ENCODE assay signal across 2 cellular contexts in the genomic region with DNA sequence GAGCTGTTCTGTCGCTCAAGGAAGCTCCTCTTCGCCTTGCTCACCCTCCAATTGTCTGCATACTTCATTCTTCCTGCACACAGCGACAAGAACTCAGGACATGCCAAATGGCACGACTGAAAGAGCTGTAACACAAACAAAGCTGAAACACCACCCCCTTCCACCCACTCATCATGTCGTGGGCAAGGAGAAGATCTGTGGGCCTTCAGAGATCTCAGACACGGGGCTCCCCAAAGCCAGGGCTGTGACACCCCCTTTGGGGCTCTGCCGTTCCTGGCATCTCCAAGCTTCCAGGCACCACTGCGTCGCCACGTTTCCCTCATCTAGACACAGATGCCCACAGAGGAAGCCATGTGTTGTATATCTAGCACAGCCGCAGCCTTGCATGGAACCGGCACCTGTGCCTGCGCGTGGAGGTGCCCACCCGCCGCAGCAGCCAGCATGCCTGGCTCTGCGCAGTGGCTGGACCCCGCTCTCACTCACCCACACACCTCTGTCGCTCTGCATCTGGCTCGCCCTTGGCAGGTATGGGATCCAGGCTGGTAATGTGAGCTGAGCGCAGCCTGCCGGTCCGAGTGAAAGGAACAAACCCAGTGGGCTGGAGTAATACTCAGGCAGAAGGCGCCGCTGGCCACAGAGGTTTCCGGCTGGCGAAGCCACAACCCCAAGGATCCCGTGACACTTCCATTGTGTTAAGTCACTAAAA.
TF ChIP-seq lines count a peak whose summit lies in the region.

No MANE protein-coding gene starts in this region.

TF ChIP-seq in IMR-90, 13 proteins besides CTCF, POLR2A, EP300 and RAD21:
- TF ChIP-seq MAZ (IDR thresholded peaks at IDR 0.05; ENCODE audit: borderline replicate concordance, low read depth, low read length), result no peak
- no peak for TF ChIP-seq USF2 (IDR thresholded peaks at IDR 0.05; ENCODE audit: low read depth, low read length)
- no peak for TF ChIP-seq BHLHE40 (IDR thresholded peaks at IDR 0.05; ENCODE audit: low read depth, low read length)
- TF ChIP-seq ELK1 (IDR thresholded peaks at IDR 0.05; ENCODE audit: borderline replicate concordance, low read depth, low read length), result no peak
- TF ChIP-seq CEBPB (IDR thresholded peaks at IDR 0.05; ENCODE audit: low read depth, low read length), result no peak

TF ChIP-seq in H1, 55 proteins besides CTCF, POLR2A, EP300 and RAD21:
- no peak for TF ChIP-seq CREB1 (IDR thresholded peaks at IDR 0.05)
- TF ChIP-seq GTF2F1 (IDR thresholded peaks at IDR 0.05; ENCODE audit: borderline replicate concordance, low read depth, low read length), result no peak
- TF ChIP-seq SIRT6 (IDR thresholded peaks at IDR 0.05; ENCODE audit: low read length), result no peak
- TF ChIP-seq SIX5 (IDR thresholded peaks at IDR 0.05; ENCODE audit: low read depth, low read length), result no peak
- TF ChIP-seq NANOG (IDR thresholded peaks at IDR 0.05; ENCODE audit: insufficient read depth, low read depth, low read length, poor library complexity, severe bottlenecking), result no peak
- no peak for TF ChIP-seq POLR2AphosphoS5 (IDR thresholded peaks at IDR 0.05; ENCODE audit: low read depth, low read length)
- TF ChIP-seq GABPA (IDR thresholded peaks at IDR 0.05; ENCODE audit: borderline replicate concordance, insufficient read depth, low read length), result no peak
- no peak for TF ChIP-seq KDM4A (IDR thresholded peaks at IDR 0.05; ENCODE audit: low read depth, low read length, severe bottlenecking)
- no peak for TF ChIP-seq TAF7 (optimal IDR thresholded peaks at IDR 0.05; ENCODE audit: borderline replicate concordance, low read depth, low read length)
- no peak for TF ChIP-seq CBX5 (IDR thresholded peaks at IDR 0.05; ENCODE audit: low read depth, low read length)
- TF ChIP-seq SAP30 (IDR thresholded peaks at IDR 0.05; ENCODE audit: insufficient read depth, insufficient replicate concordance, low read length), result no peak
- no peak for TF ChIP-seq EGR1 (IDR thresholded peaks at IDR 0.05; ENCODE audit: borderline replicate concordance, low read depth, low read length)
- no peak for TF ChIP-seq JUND (IDR thresholded peaks at IDR 0.05; ENCODE audit: low read length)
- TF ChIP-seq ATF3 (IDR thresholded peaks at IDR 0.05; ENCODE audit: insufficient read depth, low read depth, low read length), result no peak
- TF ChIP-seq KDM1A (IDR thresholded peaks at IDR 0.05; ENCODE audit: borderline replicate concordance, low read length), result no peak
- TF ChIP-seq USF2 (IDR thresholded peaks at IDR 0.05; ENCODE audit: low read length), result no peak
- TF ChIP-seq YY1 (IDR thresholded peaks at IDR 0.05; ENCODE audit: low read depth, low read length), result no peak
- TF ChIP-seq CBX8 (IDR thresholded peaks at IDR 0.05; ENCODE audit: borderline replicate concordance, low read depth, low read length), result no peak
- no peak for TF ChIP-seq TEAD4 (IDR thresholded peaks at IDR 0.05; ENCODE audit: low read depth, low read length)
- TF ChIP-seq HDAC2 (IDR thresholded peaks at IDR 0.05; ENCODE audit: borderline replicate concordance in 1 of 2, low read depth in 2 of 2, low read length in 2 of 2), result no peak
